22 cellular contexts compared by ENCODE assay signal in the genomic region with DNA sequence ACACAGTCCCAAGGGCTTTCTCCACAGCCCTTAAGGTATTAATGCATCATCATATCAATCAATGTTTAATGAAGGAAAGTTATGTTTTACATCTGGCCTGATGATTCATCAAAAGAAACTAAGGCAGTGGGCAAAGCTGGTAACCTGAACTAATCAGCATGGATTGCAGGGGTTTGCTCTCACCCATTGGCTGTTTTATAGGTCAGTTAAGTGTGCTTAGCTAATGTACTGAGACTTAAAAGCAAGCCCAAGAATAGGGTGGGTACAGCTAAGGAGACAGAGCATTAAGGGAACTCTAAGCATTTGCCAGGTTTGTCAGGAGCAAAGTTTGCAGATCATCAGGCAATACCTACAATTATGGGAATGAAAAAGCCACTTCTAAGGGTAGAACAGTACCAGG.
"Had no signal": no experiment of that assay in that cellular context is flagged by ENCODE, and none has a peak within 500 bp of the region (broad histone marks: within the 10 kb centered on the region; RNA-seq: fewer than 3 reads in every experiment).

No MANE protein-coding gene starts in this region.

- H3K27ac ChIP-seq: dorsolateral prefrontal cortex, gastrocnemius medialis, ovary, right atrium auricular region, sigmoid colon, skin epidermis, stomach, thoracic aorta, transverse colon had no signal

- H3K9me3 ChIP-seq: gastrocnemius medialis, ovary, right atrium auricular region, sigmoid colon, stomach, thoracic aorta had no signal

- FAIRE-seq: endometrium, islet of Langerhans had no signal

- H3K36me3 ChIP-seq: gastrocnemius medialis, ovary, right atrium auricular region, sigmoid colon, stomach, thoracic aorta, transverse colon had no signal

- H3K4me3 ChIP-seq: dorsolateral prefrontal cortex, gastrocnemius medialis, mucosa of descending colon, ovary, right atrium auricular region, sigmoid colon, skin epidermis, stomach, thoracic aorta, transverse colon had no signal

- H3K27me3 ChIP-seq: gastrocnemius medialis, ovary, right atrium auricular region, sigmoid colon, stomach, transverse colon had no signal

- DNase-seq: cortex of kidney; dorsolateral prefrontal cortex; effector memory CD4-positive, alpha-beta T cell; gastrocnemius medialis; glutamatergic neuron; kidney glomerular epithelial cell; mammary epithelial cell; mucosa of descending colon; natural killer cell; nucleus accumbens; ovary; sigmoid colon; stimulated activated CD4-positive, alpha-beta T cell treated with anti-CD3 and anti-CD28 coated beads, Interleukin-12 subunit alpha, Interleukin-12 subunit beta, amount 100 ng/mL, for 4 hours; stimulated activated naive CD4-positive, alpha-beta T cell; stomach; substantia nigra; transverse colon had no signal

- H3K4me1 ChIP-seq: gastrocnemius medialis, right atrium auricular region, sigmoid colon, stomach, transverse colon had no signal
